ENCODE assay signal across 8 cellular contexts in genomic region chr2:134120718-134121630, GRCh38.
DNase-seq lines count a peak whose midpoint lies in the region; ATAC-seq and TF ChIP-seq lines count a peak whose summit lies in the region.

No MANE protein-coding gene starts in this region.

- DNase-seq in WTC11 (ENCODE audit: low spot score) (peak; percentile 60), kidney epithelial cell (ENCODE audit: low read depth) (no peak), NCI-H1694 treated with DMSO at 0.1 percent for 48 hours (lab: John Stamatoyannopoulos, UW) (no peak)
- DNase-seq in central memory CD4-positive, alpha-beta T cell = peak; percentile 63
- peak; percentile 58 to 61 for DNase-seq in stimulated activated CD4-positive, alpha-beta T cell treated with anti-CD3 and anti-CD28 coated beads, Interleukin-1b, Interleukin-23, amount 100 ng/mL, for 4 hours (ENCODE audit: low read depth in 2 of 2)

- H3K4me1 ChIP-seq in Loucy (ENCODE audit: insufficient read depth, low read length, poor library complexity, severe bottlenecking) = peaks cover 52% of the 10 kb centered on the region

- H3K4me3 Mint-ChIP-seq in WTC11 = peak overlapping the region; percentile 71

- no peaks in the 10 kb centered on the region for H3K36me3 Mint-ChIP-seq in WTC11

- H3K4me1 Mint-ChIP-seq in WTC11 = peaks cover 56% of the 10 kb centered on the region

- no peak overlapping the region for H3K27ac Mint-ChIP-seq in WTC11

- H3K27me3 ChIP-seq in Loucy (ENCODE audit: insufficient read depth, low read length, poor library complexity, severe bottlenecking) (no peaks in the 10 kb centered on the region), kidney epithelial cell (ENCODE audit: control insufficient read depth, insufficient read depth, low read length) (no peaks in the 10 kb centered on the region)

- peaks cover 58% of the 10 kb centered on the region for H3K79me2 ChIP-seq in Loucy (ENCODE audit: insufficient read depth, low read length)

- POLR2A ChIA-PET in WTC11 (lab: Charles Lee) = interaction anchor here (1.5 to 2.3 kb wide), 2 partner anchors 85 to 291 kb away, joined by 4 to 17 read pairs; no protein-coding TSS in a partner anchor

- no peak for TF ChIP-seq CTCF in Loucy (conservative IDR thresholded peaks at IDR 0.05; ENCODE audit: low read length)
- no peak for TF ChIP-seq CTCF in WTC11 (IDR thresholded peaks at IDR 0.05)
- no peak for TF ChIP-seq CTCF in kidney epithelial cell (IDR thresholded peaks at IDR 0.05; ENCODE audit: insufficient read depth, low read length, poor library complexity, severe bottlenecking)

- H3F3A ChIP-seq in Loucy (ENCODE audit: low read depth) = peaks cover 4% of the 10 kb centered on the region; the same call in 1 of the 2 replicates

- H3K4me2 ChIP-seq in Loucy (ENCODE audit: low read depth, low read length, poor library complexity, severe bottlenecking) = peak overlapping the region; percentile 94

- CTCF ChIA-PET in WTC11 (lab: Charles Lee) = interaction anchor here (1.2 to 7.9 kb wide), 6 partner anchors 84 to 330 kb away, joined by 3 to 116 read pairs (median 24); no protein-coding TSS in a partner anchor

- no peaks in the 10 kb centered on the region for H3K9me3 Mint-ChIP-seq in WTC11

- ATAC-seq in GM21825 (IDR thresholded peaks at IDR 0.05; ENCODE audit: unreplicated experiment) = peak; percentile 31
- ATAC-seq in WTC11 = peak; percentile 15

- H3K36me3 ChIP-seq in Loucy (ENCODE audit: insufficient read depth, low read length) (no peaks in the 10 kb centered on the region), kidney epithelial cell (ENCODE audit: control insufficient read depth, insufficient read depth, low read length) (no peaks in the 10 kb centered on the region)

- H2AFZ ChIP-seq in Loucy (ENCODE audit: low read length) = peak overlapping the region; percentile 70

- H3K4me3 ChIP-seq in GM08714 (ENCODE audit: low read length) (peak overlapping the region; percentile 84), Loucy (ENCODE audit: low read length, poor library complexity, severe bottlenecking) (peak overlapping the region; percentile 91), kidney epithelial cell (ENCODE audit: low read depth, low read length) (peak overlapping the region; percentile 81)

- peak overlapping the region; percentile 81 for H3K9ac ChIP-seq in Loucy (ENCODE audit: low read depth, low read length, poor library complexity, severe bottlenecking)

- H3K27me3 Mint-ChIP-seq in WTC11 (ENCODE audit: low read depth) = peaks cover 11% of the 10 kb centered on the region

- peaks cover 53% of the 10 kb centered on the region for H4K20me1 ChIP-seq in Loucy (ENCODE audit: insufficient read depth, low read length, poor library complexity, severe bottlenecking)

- no peaks in the 10 kb centered on the region for H3K9me3 ChIP-seq in Loucy (ENCODE audit: insufficient read depth, low read depth, low read length)

- no peaks in the 10 kb centered on the region for H3K9me2 ChIP-seq in Loucy (replicated peaks; ENCODE audit: low read depth, low read length)

TF ChIP-seq in WTC11, 78 proteins besides CTCF, POLR2A, EP300 and RAD21 (continues in another document):
- TF ChIP-seq ZBTB43 (CRISPR knock-in tag; IDR thresholded peaks at IDR 0.05) = no peak
- no peak for TF ChIP-seq ZNF532 (CRISPR knock-in tag; IDR thresholded peaks at IDR 0.05; ENCODE audit: borderline replicate concordance)
- no peak for TF ChIP-seq ZNF138 (CRISPR knock-in tag; conservative IDR thresholded peaks at IDR 0.05)
- TF ChIP-seq CREM (CRISPR knock-in tag; IDR thresholded peaks at IDR 0.05) = no peak; the same call in 1 of the 2 replicates
- no peak for TF ChIP-seq AR (CRISPR knock-in tag; IDR thresholded peaks at IDR 0.05)
- TF ChIP-seq ARID4B (CRISPR knock-in tag; IDR thresholded peaks at IDR 0.05; ENCODE audit: borderline replicate concordance) = 0 out of 2 replicates have a peak, but pooled peaks have one; percentile 29

Comparison
In these comparisons a context has a peak if more than half of its experiments do, and no peak if none do; other contexts are left out.
1. DNase-seq: peak in WTC11 (single experiment), central memory CD4-positive, alpha-beta T cell (single experiment) and stimulated activated CD4-positive, alpha-beta T cell treated with anti-CD3 and anti-CD28 coated beads, Interleukin-1b, Interleukin-23, amount 100 ng/mL, for 4 hours (2 of 2); none in kidney epithelial cell (single experiment) and NCI-H1694 treated with DMSO at 0.1 percent for 48 hours (single experiment).
2. Peak in every context shown above with its lines, with median percentiles within 50 percentile points of each other: H3K4me3 ChIP-seq.